Comparison of ENCODE assay signal across 1 cellular context in genomic region chr1:8349473-8349865, GRCh38.
TF ChIP-seq lines count a peak whose summit lies in the region.

No MANE protein-coding gene starts in this region.

TF ChIP-seq in H1, 55 proteins besides CTCF, POLR2A, EP300 and RAD21:
- no peak for TF ChIP-seq TBP (IDR thresholded peaks at IDR 0.05; ENCODE audit: low read depth, low read length)
- no peak for TF ChIP-seq ZNF274 (IDR thresholded peaks at IDR 0.05; ENCODE audit: borderline replicate concordance, extremely low read depth, low read length)
- TF ChIP-seq KDM1A (IDR thresholded peaks at IDR 0.05; ENCODE audit: borderline replicate concordance, low read length) = no peak
- TF ChIP-seq RBBP5 (IDR thresholded peaks at IDR 0.05; ENCODE audit: borderline replicate concordance, low read depth, low read length) = no peak
- TF ChIP-seq ASH2L (IDR thresholded peaks at IDR 0.05; ENCODE audit: low read length) = no peak
- no peak for TF ChIP-seq SIX5 (IDR thresholded peaks at IDR 0.05; ENCODE audit: low read depth, low read length)
- no peak for TF ChIP-seq SAP30 (IDR thresholded peaks at IDR 0.05; ENCODE audit: insufficient read depth, insufficient replicate concordance, low read length)
- TF ChIP-seq SIN3A (conservative IDR thresholded peaks at IDR 0.05 in 1 of 2, IDR thresholded peaks at IDR 0.05 in 1 of 2; ENCODE audit: low read depth in 1 of 2, low read length in 2 of 2) = no peak
- TF ChIP-seq TAF1 (IDR thresholded peaks at IDR 0.05; ENCODE audit: low read depth, low read length) = no peak
- TF ChIP-seq PHF8 (conservative IDR thresholded peaks at IDR 0.05; ENCODE audit: low read depth, low read length) = no peak
- no peak for TF ChIP-seq KDM5A (IDR thresholded peaks at IDR 0.05; ENCODE audit: low read length)
- TF ChIP-seq E2F6 (IDR thresholded peaks at IDR 0.05) = no peak
